ENCODE assay signal across 18 cellular contexts in genomic region chr10:88835910-88836221, GRCh38. TPM values are rescaled to one million over a fixed set of nuclear protein-coding genes. Genes with fewer than 3 reads are reported as not detected.
DNase-seq lines count a peak whose midpoint lies in the region; ATAC-seq and FAIRE-seq lines count a peak whose summit lies in the region.
"Had no signal": no experiment of that assay in that cellular context is flagged by ENCODE, and none has a peak within 500 bp of the region (broad histone marks: within the 10 kb centered on the region; RNA-seq: fewer than 3 reads in every experiment).

No MANE protein-coding gene starts in this region.

- no peak overlapping the region for H3K27ac Mint-ChIP-seq in activated T-helper 2 cell treated with anti-CD3 and anti-CD28 coated beads, Interferon-gamma antibody, Interleukin-2, Interleukin-4, amounts not matched to agents 10 μg/mL and 5 μg/mL and 100 μg/mL, durations not matched to agents 14 hours and 24 hours and 36 hours
- H3K27ac Mint-ChIP-seq: activated naive CD8-positive, alpha-beta T cell treated with anti-CD3 and anti-CD28 coated beads, Interleukin-2, amount 10 ng/mL, durations not matched to agents 7 days and 5 days; CD4-positive, alpha-beta memory T cell; naive B cell had no signal

- no peaks in the 10 kb centered on the region for H3K27me3 Mint-ChIP-seq in activated T-helper 2 cell treated with anti-CD3 and anti-CD28 coated beads, Interferon-gamma antibody, Interleukin-2, Interleukin-4, amounts not matched to agents 10 μg/mL and 5 μg/mL and 100 μg/mL, durations not matched to agents 14 hours and 24 hours and 36 hours (ENCODE audit: low read depth)
- H3K27me3 Mint-ChIP-seq: activated naive CD8-positive, alpha-beta T cell treated with anti-CD3 and anti-CD28 coated beads, Interleukin-2, amount 10 ng/mL, durations not matched to agents 7 days and 5 days; CD4-positive, alpha-beta memory T cell had no signal

- no peak for FAIRE-seq in RCC 7860 (lab: Jason Lieb, UNC)

- no peaks in the 10 kb centered on the region for H3K9me3 Mint-ChIP-seq in activated T-helper 2 cell treated with anti-CD3 and anti-CD28 coated beads, Interferon-gamma antibody, Interleukin-2, Interleukin-4, amounts not matched to agents 10 μg/mL and 5 μg/mL and 100 μg/mL, durations not matched to agents 14 hours and 24 hours and 36 hours
- H3K9me3 Mint-ChIP-seq: activated naive CD8-positive, alpha-beta T cell treated with anti-CD3 and anti-CD28 coated beads, Interleukin-2, amount 10 ng/mL, durations not matched to agents 7 days and 5 days; CD4-positive, alpha-beta memory T cell; naive B cell had no signal

- no peak overlapping the region for H3K4me3 Mint-ChIP-seq in activated T-helper 2 cell treated with anti-CD3 and anti-CD28 coated beads, Interferon-gamma antibody, Interleukin-2, Interleukin-4, amounts not matched to agents 10 μg/mL and 5 μg/mL and 100 μg/mL, durations not matched to agents 14 hours and 24 hours and 36 hours (ENCODE audit: low read depth)
- H3K4me3 Mint-ChIP-seq: activated naive CD8-positive, alpha-beta T cell treated with anti-CD3 and anti-CD28 coated beads, Interleukin-2, amount 10 ng/mL, durations not matched to agents 7 days and 5 days; CD4-positive, alpha-beta memory T cell; naive B cell had no signal

- H3K36me3 Mint-ChIP-seq in activated T-helper 2 cell treated with anti-CD3 and anti-CD28 coated beads, Interferon-gamma antibody, Interleukin-2, Interleukin-4, amounts not matched to agents 10 μg/mL and 5 μg/mL and 100 μg/mL, durations not matched to agents 14 hours and 24 hours and 36 hours (ENCODE audit: low read depth), result peaks cover 4% of the 10 kb centered on the region
- H3K36me3 Mint-ChIP-seq: CD4-positive, alpha-beta memory T cell; naive B cell had no signal

- peaks cover 33% of the 10 kb centered on the region for H3K4me1 Mint-ChIP-seq in activated T-helper 2 cell treated with anti-CD3 and anti-CD28 coated beads, Interferon-gamma antibody, Interleukin-2, Interleukin-4, amounts not matched to agents 10 μg/mL and 5 μg/mL and 100 μg/mL, durations not matched to agents 14 hours and 24 hours and 36 hours (ENCODE audit: low read depth)
- H3K4me1 Mint-ChIP-seq: naive B cell had no signal

- intact Hi-C loops in left colon (cut with DNase I, micrococcal nuclease), result loop anchor here (2.0 to 10.0 kb wide), 3 partner anchors 97 to 189 kb away; no protein-coding TSS in a partner anchor
- intact Hi-C loops in activated T-helper 2 cell treated with anti-CD3 and anti-CD28 coated beads, Interferon-gamma antibody, Interleukin-2, Interleukin-4, amounts not matched to agents 10 μg/mL and 5 μg/mL and 100 μg/mL, durations not matched to agents 14 hours and 24 hours and 36 hours (cut with micrococcal nuclease), result loop anchor here (1.0 to 5.0 kb wide), 5 partner anchors 13 to 381 kb away; partner anchors contain the start of gene STAMBPL1

- peak; percentile 6 for ATAC-seq in GM18907 (IDR thresholded peaks at IDR 0.05; ENCODE audit: unreplicated experiment)
- ATAC-seq in GM21367 (IDR thresholded peaks at IDR 0.05; ENCODE audit: unreplicated experiment), result peak; percentile 27
- peak; percentile 16 for ATAC-seq in HG03280 (IDR thresholded peaks at IDR 0.05; ENCODE audit: unreplicated experiment)
- peak; percentile 37 for ATAC-seq in left colon

- DNase-seq in left colon (no peak), mucosa of gallbladder (ENCODE audit: low spot score) (no peak), RCC 7860 (ENCODE audit: low spot score) (no peak)
- DNase-seq in stimulated activated CD4-positive, alpha-beta T cell treated with anti-CD3 and anti-CD28 coated beads, Interleukin-15, amount 100 ng/mL, for 24 hours, result no peak
- no peak for DNase-seq in activated T-helper 2 cell treated with anti-CD3 and anti-CD28 coated beads, Interferon-gamma antibody, Interleukin-2, Interleukin-4, amounts not matched to agents 10 μg/mL and 5 μg/mL and 100 μg/mL, durations not matched to agents 14 hours and 24 hours and 36 hours (ENCODE audit: low spot score)

RNA-seq across cellular contexts. Expression of gene ANKRD22, which starts 15.8 kb away (rescaled TPM):
- 10 to 100 TPM; 13.7 to 21.6 TPM for total RNA-seq in left colon
- 11.6 TPM for total RNA-seq in mucosa of gallbladder
- total RNA-seq in activated T-helper 2 cell treated with anti-CD3 and anti-CD28 coated beads, Interferon-gamma antibody, Interleukin-2, Interleukin-4, amounts not matched to agents 10 μg/mL and 5 μg/mL and 100 μg/mL, durations not matched to agents 14 hours and 24 hours and 36 hours, result not detected in 2 replicates
- total RNA-seq: activated naive CD8-positive, alpha-beta T cell treated with anti-CD3 and anti-CD28 coated beads, Interleukin-2, amount 10 ng/mL, durations not matched to agents 7 days and 5 days; cardiac muscle cell; Daoy; H7; left cardiac atrium; M059J; T-helper 2 cell treated with Interferon-gamma antibody and Interleukin-4, amounts not matched to agents 100 ng/mL and 5 ng/mL, for 36 hours had no signal

RNA-seq across cellular contexts. Expression of gene LIPM, which starts 33.3 kb away (rescaled TPM):
- total RNA-seq in left colon, result not detected
- total RNA-seq in mucosa of gallbladder, result not detected
- not detected in 2 replicates for total RNA-seq in activated T-helper 2 cell treated with anti-CD3 and anti-CD28 coated beads, Interferon-gamma antibody, Interleukin-2, Interleukin-4, amounts not matched to agents 10 μg/mL and 5 μg/mL and 100 μg/mL, durations not matched to agents 14 hours and 24 hours and 36 hours
- total RNA-seq: activated naive CD8-positive, alpha-beta T cell treated with anti-CD3 and anti-CD28 coated beads, Interleukin-2, amount 10 ng/mL, durations not matched to agents 7 days and 5 days; cardiac muscle cell; CD4-positive, alpha-beta memory T cell; Daoy; H7; M059J; renal cortical epithelial cell; T-helper 2 cell treated with Interferon-gamma antibody and Interleukin-4, amounts not matched to agents 100 ng/mL and 5 ng/mL, for 36 hours had no signal

RNA-seq across cellular contexts. Expression of gene STAMBPL1, which starts 44.2 kb away (rescaled TPM):
- total RNA-seq in left colon (10 to 100 TPM; 14.8 to 22.4 TPM), mucosa of gallbladder (6.8 TPM)
- total RNA-seq in activated T-helper 2 cell treated with anti-CD3 and anti-CD28 coated beads, Interferon-gamma antibody, Interleukin-2, Interleukin-4, amounts not matched to agents 10 μg/mL and 5 μg/mL and 100 μg/mL, durations not matched to agents 14 hours and 24 hours and 36 hours, result 44.2 and 47.2 TPM in 2 replicates

Comparison
In these comparisons a context has a peak if more than half of its experiments do, and no peak if none do; other contexts are left out.
1. RNA of gene ANKRD22, which starts 15.8 kb away (total RNA-seq): 13.7 to 21.6 TPM in left colon and 11.6 TPM in mucosa of gallbladder (single experiment); not detected in activated T-helper 2 cell treated with anti-CD3 and anti-CD28 coated beads, Interferon-gamma antibody, Interleukin-2, Interleukin-4, amounts not matched to agents 10 μg/mL and 5 μg/mL and 100 μg/mL, durations not matched to agents 14 hours and 24 hours and 36 hours; every median in the first group is over 10 times any median in the second.
2. Peak in every context shown above with its lines, with median percentiles within 50 percentile points of each other: ATAC-seq.